In genomic region chr17:82424001-82424862, GRCh38 we compare ENCODE assay signal across 8 cellular contexts. TPM values are rescaled to one million over a fixed set of nuclear protein-coding genes. Genes with fewer than 3 reads are reported as not detected.
DNase-seq lines count a peak whose midpoint lies in the region; ATAC-seq, FAIRE-seq and TF ChIP-seq lines count a peak whose summit lies in the region.

No MANE protein-coding gene starts in this region.

- no peak overlapping the region for H3K14ac ChIP-seq in H9 (ENCODE audit: insufficient read depth, low read length)

- TF ChIP-seq CTCF in AG10803 (conservative IDR thresholded peaks at IDR 0.05; ENCODE audit: low read length), result peak; percentile 74
- TF ChIP-seq CTCF in H9 (conservative IDR thresholded peaks at IDR 0.05), result peak; percentile 95
- TF ChIP-seq CTCF in astrocyte (IDR thresholded peaks at IDR 0.05; ENCODE audit: insufficient read depth, low read depth, low read length), result peak; percentile 66
- TF ChIP-seq CTCF in left lung (IDR thresholded peaks at IDR 0.05), result peak; percentile 40 to 76

- no peaks in the 10 kb centered on the region for H3K23me2 ChIP-seq in H9 (ENCODE audit: insufficient read length, low read depth, low read length, poor library complexity, severe bottlenecking)

- H3K9ac ChIP-seq in H9 (ENCODE audit: extremely low read depth, insufficient read length, low read length) (no peak overlapping the region), astrocyte (ENCODE audit: low read length) (no peak overlapping the region)

- intact Hi-C loops in left lung (cut with DNase I), result no loop called here

- no peaks in the 10 kb centered on the region for H3K79me2 ChIP-seq in H9 (ENCODE audit: insufficient read depth, low read length)
- no peaks in the 10 kb centered on the region for H3K79me2 ChIP-seq in astrocyte (ENCODE audit: insufficient read depth, low read length)

- H3K4me1 Mint-ChIP-seq in H9, result peaks cover 0 to 1% of the 10 kb centered on the region in 2 experiments; a peak in 1 of 4 replicates
- H3K4me1 Mint-ChIP-seq in astrocyte (ENCODE audit: low read depth, unreplicated experiment), result peaks cover 2% of the 10 kb centered on the region
- peaks cover 18% of the 10 kb centered on the region for H3K4me1 Mint-ChIP-seq in stimulated activated naive CD8-positive, alpha-beta T cell treated with anti-CD3 and anti-CD28 coated beads, Interleukin-15, amount 100 ng/mL, for 72 hours

- H3K27ac Mint-ChIP-seq in H9 (peak overlapping the region in 1 of 3 experiments; percentile 36; a peak in 2 of 7 replicates), astrocyte (ENCODE audit: unreplicated experiment) (no peak overlapping the region)
- peak overlapping the region in 1 of 2 donors; percentile 88 for H3K27ac Mint-ChIP-seq in stimulated activated naive CD8-positive, alpha-beta T cell treated with anti-CD3 and anti-CD28 coated beads, Interleukin-15, amount 100 ng/mL, for 72 hours

- H3K9me3 ChIP-seq in H9 (ENCODE audit: control insufficient read depth, low read depth, low read length) (no peaks in the 10 kb centered on the region), astrocyte (ENCODE audit: insufficient read depth, low read depth, low read length) (peaks cover 4% of the 10 kb centered on the region), left lung (no peaks in the 10 kb centered on the region)

- H3K9me3 Mint-ChIP-seq in H9 (peaks cover 18% of the 10 kb centered on the region in 2 experiments), astrocyte (ENCODE audit: unreplicated experiment) (peaks cover 8% of the 10 kb centered on the region)
- H3K9me3 Mint-ChIP-seq in stimulated activated naive CD8-positive, alpha-beta T cell treated with anti-CD3 and anti-CD28 coated beads, Interleukin-15, amount 100 ng/mL, for 72 hours, result no peaks in the 10 kb centered on the region

- no peak overlapping the region for H2BK5ac ChIP-seq in H9 (ENCODE audit: insufficient read length, low read length)

- WGBS in H9 (ENCODE audit: extremely low coverage, insufficient read length, low lambda C conversion rate), result no CpG with 5 or more reads among the region's 25 CpGs

- H2BK20ac ChIP-seq in H9 (ENCODE audit: low read depth, low read length, poor library complexity, severe bottlenecking), result no peak overlapping the region

- no peak overlapping the region for H4K5ac ChIP-seq in H9 (ENCODE audit: insufficient read length, low read depth, low read length)

- H4K91ac ChIP-seq in H9 (ENCODE audit: insufficient read length, low read depth, low read length), result no peak overlapping the region

- H4K20me1 ChIP-seq in H9 (ENCODE audit: control insufficient read depth, insufficient read depth, insufficient read length), result no peaks in the 10 kb centered on the region
- H4K20me1 ChIP-seq in astrocyte (ENCODE audit: insufficient read depth, low read length), result no peaks in the 10 kb centered on the region

- H3K27me3 Mint-ChIP-seq in H9 (ENCODE audit: low read depth) (no peaks in the 10 kb centered on the region; the same call in 1 of the 2 replicates), astrocyte (ENCODE audit: low read depth, unreplicated experiment) (peaks cover 4% of the 10 kb centered on the region)
- no peaks in the 10 kb centered on the region for H3K27me3 Mint-ChIP-seq in stimulated activated naive CD8-positive, alpha-beta T cell treated with anti-CD3 and anti-CD28 coated beads, Interleukin-15, amount 100 ng/mL, for 72 hours

- H3K18ac ChIP-seq in H9 (ENCODE audit: insufficient read length, low read depth, low read length), result no peak overlapping the region

- H3K4me1 ChIP-seq in H9 (ENCODE audit: insufficient read depth, low read length) (no peaks in the 10 kb centered on the region; the same call in 1 of the 2 replicates), astrocyte (ENCODE audit: insufficient read depth, low read length) (no peaks in the 10 kb centered on the region), left lung (peaks cover 0 to 10% of the 10 kb centered on the region in 2 donors)

- H3K4me3 Mint-ChIP-seq in H9 (no peak overlapping the region; a peak in 1 of 5 replicates), astrocyte (ENCODE audit: unreplicated experiment) (no peak overlapping the region)
- no peak overlapping the region for H3K4me3 Mint-ChIP-seq in stimulated activated naive CD8-positive, alpha-beta T cell treated with anti-CD3 and anti-CD28 coated beads, Interleukin-15, amount 100 ng/mL, for 72 hours

- H2AFZ ChIP-seq in H9 (ENCODE audit: low read length) (no peak overlapping the region), astrocyte (ENCODE audit: low read depth, low read length) (no peak overlapping the region)

- no peak overlapping the region for H2BK12ac ChIP-seq in H9 (ENCODE audit: insufficient read length, low read depth, low read length)

- H4K8ac ChIP-seq in H9 (replicated peaks; ENCODE audit: insufficient read length, low read depth, low read length), result no peak overlapping the region

- ATAC-seq in left lung (peak; percentile 77), GM18870 (IDR thresholded peaks at IDR 0.05; ENCODE audit: unreplicated experiment) (no peak)
- ATAC-seq in stimulated activated naive CD8-positive, alpha-beta T cell treated with anti-CD3 and anti-CD28 coated beads, Interleukin-15, amount 100 ng/mL, for 72 hours, result peak; percentile 64

- H3K4ac ChIP-seq in H9 (ENCODE audit: low read depth, low read length), result no peak overlapping the region

- H3K36me3 ChIP-seq in astrocyte (ENCODE audit: insufficient read depth, low read length) (no peaks in the 10 kb centered on the region), left lung (peaks cover 0 to 18% of the 10 kb centered on the region in 2 donors)

- no peak overlapping the region for H3K23ac ChIP-seq in H9 (ENCODE audit: insufficient read length, low read depth, low read length)

- no peak overlapping the region for H3K4me3 ChIP-seq in AG10803 (ENCODE audit: low read length)
- H3K4me3 ChIP-seq in astrocyte (ENCODE audit: insufficient read depth, low read depth, low read length), result no peak overlapping the region
- no peak overlapping the region for H3K4me3 ChIP-seq in left lung

- no peak overlapping the region for H2AK5ac ChIP-seq in H9 (ENCODE audit: insufficient read length, low read length)

- no peaks in the 10 kb centered on the region for H3K27me3 ChIP-seq in H9 (ENCODE audit: insufficient read depth, low read length)
- H3K27me3 ChIP-seq in astrocyte (ENCODE audit: insufficient read depth, low read length), result no peaks in the 10 kb centered on the region
- no peaks in the 10 kb centered on the region for H3K27me3 ChIP-seq in left lung

- H2BK120ac ChIP-seq in H9 (ENCODE audit: low read depth, low read length, poor library complexity, severe bottlenecking), result no peak overlapping the region

- no peak overlapping the region for H3K4me2 ChIP-seq in H9 (ENCODE audit: insufficient read depth, insufficient read length, low read length)
- no peak overlapping the region for H3K4me2 ChIP-seq in astrocyte (ENCODE audit: low read length)

- H3K79me1 ChIP-seq in H9 (ENCODE audit: insufficient read depth, low read depth, low read length, poor library complexity, severe bottlenecking), result no peaks in the 10 kb centered on the region

- no peak overlapping the region for H3T11ph ChIP-seq in H9 (ENCODE audit: low read length)

- no peak overlapping the region for H2BK15ac ChIP-seq in H9 (ENCODE audit: low read depth, low read length)

- H3K27ac ChIP-seq in H9 (ENCODE audit: insufficient read length, low read depth, low read length) (no peak overlapping the region), astrocyte (ENCODE audit: low read depth, low read length) (no peak overlapping the region), left lung (no peak overlapping the region)

- DNase-seq in AG10803 (ENCODE audit: low read depth) (peak; percentile 54), H9 (peak; percentile 69), SKM-1 (lab: John Stamatoyannopoulos, UW; ENCODE audit: unreplicated experiment) (peak; percentile 45), astrocyte (ENCODE audit: low read depth) (peak; percentile 9), left lung (peak in 1 of 2 donors; percentile 34), hippocampal formation (lab: John Stamatoyannopoulos, UW) (no peak)
- peak; percentile 40 to 58 for DNase-seq in stimulated activated naive CD8-positive, alpha-beta T cell treated with anti-CD3 and anti-CD28 coated beads, Interleukin-15, amount 100 ng/mL, for 72 hours

- H3K36me3 Mint-ChIP-seq in H9 (ENCODE audit: insufficient read depth in 1 of 3, low read depth in 3 of 3) (peaks cover 31 to 41% (median 32%) of the 10 kb centered on the region in 3 experiments), astrocyte (ENCODE audit: low read depth, unreplicated experiment) (peaks cover 22% of the 10 kb centered on the region)

- no peak overlapping the region for H3K56ac ChIP-seq in H9 (ENCODE audit: insufficient read length, low read depth, low read length)

- no peak for FAIRE-seq in astrocyte (lab: Jason Lieb, UNC)

RNA-seq across cellular contexts. Expression of gene OGFOD3, which starts 5.8 kb away (rescaled TPM):
- total RNA-seq in H9 (2021) (25.4 and 27.8 TPM in 2 replicates), astrocyte (20.9 and 21.3 TPM in 2 replicates), left lung (10 to 100 TPM; 31.0 to 37.9 TPM)

RNA-seq across cellular contexts. Expression of gene HEXD, which starts 6.1 kb away (rescaled TPM):
- total RNA-seq in H9 (2021), result 23.2 and 24.1 TPM in 2 replicates
- total RNA-seq in astrocyte, result 11.1 and 15.0 TPM in 2 replicates
- total RNA-seq in left lung, result 10 to 100 TPM; 28.6 to 34.7 TPM

RNA-seq across cellular contexts. Expression of gene CYBC1, which starts 26.3 kb away (rescaled TPM):
- total RNA-seq in H9 (2021) (80.4 and 81.7 TPM in 2 replicates), astrocyte (67.3 and 68.1 TPM in 2 replicates), left lung (100 to 1,000 TPM in 1 of 2 donors, 10 to 100 TPM in 1; 90.2 to 116 TPM)

RNA-seq across cellular contexts. Expression of gene NARF, which starts 34.3 kb away (rescaled TPM):
- total RNA-seq in H9 (2021) (124 and 129 TPM in 2 replicates), astrocyte (62.8 and 64.4 TPM in 2 replicates), left lung (10 to 100 TPM; 38.9 to 52.4 TPM)

RNA-seq across cellular contexts. Expression of gene UTS2R, which starts 52.7 kb away (rescaled TPM):
- total RNA-seq in H9 (2021), result 0.75 and 0.94 TPM in 2 replicates
- not detected in 2 replicates for total RNA-seq in astrocyte
- not detected for total RNA-seq in left lung

Comparison
In these comparisons a context has a peak if more than half of its experiments do, and no peak if none do; other contexts are left out.
1. DNase-seq: peak in AG10803 (single experiment), H9 (single experiment), SKM-1 (single experiment), astrocyte (single experiment) and stimulated activated naive CD8-positive, alpha-beta T cell treated with anti-CD3 and anti-CD28 coated beads, Interleukin-15, amount 100 ng/mL, for 72 hours (2 of 2); none in hippocampal formation (0 of 2).
2. Peak in every context shown above with its lines, with median percentiles within 50 percentile points of each other: CTCF ChIP-seq.